ENCODE assay signal across 8 cellular contexts in the genomic region with DNA sequence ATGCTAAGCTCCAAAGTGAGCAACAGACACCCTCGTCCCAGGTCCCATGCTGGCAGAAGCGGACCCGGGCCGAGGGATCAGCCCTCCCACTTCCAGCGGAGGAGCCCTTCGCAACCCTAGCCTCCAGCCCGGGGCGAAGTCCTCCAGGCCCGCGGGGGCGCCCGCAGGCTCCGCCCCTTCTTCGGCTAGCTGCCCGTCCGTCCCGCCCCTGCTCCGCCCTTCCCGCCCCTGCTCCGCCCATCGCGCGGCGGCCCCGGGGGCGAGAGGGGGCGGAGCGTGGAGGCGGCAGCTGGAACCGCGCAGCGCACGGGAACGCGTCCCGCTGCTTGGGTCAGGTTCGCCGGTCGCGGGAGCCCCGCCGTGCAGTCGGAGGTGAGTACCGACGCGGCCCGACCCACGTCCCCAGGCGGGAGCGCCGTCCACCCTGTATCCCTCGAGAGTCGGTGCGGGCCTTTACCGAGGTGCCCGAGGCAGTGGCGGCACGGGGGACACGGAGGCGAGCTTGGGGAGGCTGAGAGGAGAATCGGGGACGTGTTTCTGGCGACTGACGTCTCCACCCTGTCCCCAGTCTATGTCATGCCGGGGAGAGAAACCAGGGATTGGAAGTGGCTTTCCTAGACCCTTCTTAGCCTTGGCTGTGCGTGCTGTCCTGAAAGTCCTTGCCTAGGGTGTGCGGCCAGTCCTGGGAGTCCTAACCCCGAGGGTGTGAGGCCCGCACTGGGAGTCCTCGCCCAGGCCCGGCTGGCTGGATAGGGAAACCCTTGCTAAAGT.
A peak's percentile ranks its signal among the peaks of the same experiment; 100 is the strongest.
DNase-seq lines count a peak whose midpoint lies in the region; ATAC-seq and TF ChIP-seq lines count a peak whose summit lies in the region.

A gene (plus strand): TSS at position 280 of the 771 bp plus-strand sequence. CDS start 20,864 bp downstream, outside the sequence.

- peak within 1 kb of the TSS; percentile 68 for H3K27ac ChIP-seq in layer of hippocampus (ENCODE audit: low read depth, low read length)

- DNase-seq in AG20443 (ENCODE audit: low spot score): peak; percentile 100
- peak; percentile 72 for DNase-seq in NCI-H345 treated with DMSO at 0.1 percent for 48 hours (lab: John Stamatoyannopoulos, UW; ENCODE audit: unreplicated experiment)
- DNase-seq in activated CD4-positive, alpha-beta T cell treated with anti-CD3 and anti-CD28 coated beads for 4 hours: peak; percentile 85
- peak; percentile 88 for DNase-seq in choroid plexus epithelial cell (ENCODE audit: low read depth)
- DNase-seq in stimulated activated CD4-positive, alpha-beta T cell treated with anti-CD3 and anti-CD28 coated beads, Interleukin-1b, Interleukin-23, amount 100 ng/mL, for 24 hours (ENCODE audit: low read depth in 4 of 4, low spot score in 1 of 4): peak; percentile 64 to 80 (median 78)

- TF ChIP-seq CTCF in choroid plexus epithelial cell (conservative IDR thresholded peaks at IDR 0.05; ENCODE audit: low read depth, low read length): no peak

- H3K27me3 ChIP-seq in layer of hippocampus (ENCODE audit: control insufficient read depth, insufficient read depth, low read length): no peaks in the 10 kb centered on the region

- ATAC-seq in GM18909 (IDR thresholded peaks at IDR 0.05; ENCODE audit: poor library complexity, unreplicated experiment) (peak; percentile 96), HG03139 (IDR thresholded peaks at IDR 0.05; ENCODE audit: unreplicated experiment) (peak; percentile 94)

- peak within 1 kb of the TSS; percentile 92 for H3K4me3 ChIP-seq in choroid plexus epithelial cell (ENCODE audit: low read depth, low read length)

Comparison
In these comparisons a context has a peak if more than half of its experiments do, and no peak if none do; other contexts are left out.
1. Peak in every context shown above with its lines: DNase-seq, ATAC-seq, H3K4me3 ChIP-seq and H3K27ac ChIP-seq.